In the genomic region with DNA sequence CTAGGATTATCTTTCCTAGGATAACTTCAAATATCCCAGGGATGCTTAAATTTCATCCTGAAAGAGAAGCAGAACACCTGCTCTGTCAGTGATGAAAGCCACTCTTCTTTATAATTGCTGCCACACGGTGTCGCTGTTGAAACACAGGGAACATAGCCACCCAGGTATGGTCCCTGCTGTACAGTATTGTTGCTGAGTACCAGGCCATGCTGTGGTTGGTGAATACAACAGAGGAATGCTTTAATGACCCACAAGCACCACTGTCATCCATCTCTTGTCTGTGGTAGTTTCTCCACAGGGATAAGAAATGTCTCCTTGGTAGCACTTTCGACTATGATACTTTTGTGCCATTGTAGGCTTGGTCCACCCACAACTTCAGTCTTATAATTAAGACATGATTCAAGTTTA, we compare ENCODE assay signal across 8 cellular contexts.
DNase-seq lines count a peak whose midpoint lies in the region; ATAC-seq and TF ChIP-seq lines count a peak whose summit lies in the region.

No MANE protein-coding gene starts in this region.

- TF ChIP-seq EP300 in gastroesophageal sphincter (IDR thresholded peaks at IDR 0.05): no peak

- H3K9me3 ChIP-seq in gastroesophageal sphincter (no peaks in the 10 kb centered on the region), parathyroid adenoma (ENCODE audit: control insufficient read depth, low read length) (no peaks in the 10 kb centered on the region), upper lobe of right lung (no peaks in the 10 kb centered on the region)

- POLR2A ChIA-PET in RWPE1 (lab: Yijun Ruan, JAX; ENCODE audit: low non-redundant PET): no interaction called here

- ATAC-seq in GM21390 (IDR thresholded peaks at IDR 0.05; ENCODE audit: unreplicated experiment): peak; percentile 75
- no peak for ATAC-seq in gastroesophageal sphincter
- ATAC-seq in upper lobe of right lung: peak; percentile 96

- CTCF ChIA-PET in RWPE1 (lab: Yijun Ruan, JAX): interaction anchor here (1.3 to 2.6 kb wide), 2 partner anchors 115 to 211 kb away, joined by 4 to 13 read pairs; no protein-coding TSS in a partner anchor

- 27 to 44% methylated on average over 2 to 3 of the region's 3 CpGs for WGBS in gastroesophageal sphincter (ENCODE audit: low coverage in 1 of 2), 2 donors

- H3K79me2 ChIP-seq in KMS-11 (ENCODE audit: insufficient read depth, low read depth) (no peaks in the 10 kb centered on the region), parathyroid adenoma (no peaks in the 10 kb centered on the region)

- TF ChIP-seq CTCF in KMS-11 (conservative IDR thresholded peaks at IDR 0.05; ENCODE audit: low read depth, low read length): peak; percentile 91
- peak; percentile 90 for TF ChIP-seq CTCF in RWPE1 (conservative IDR thresholded peaks at IDR 0.05; ENCODE audit: low read depth)
- peak; percentile 51 to 79 (median 64) for TF ChIP-seq CTCF in gastroesophageal sphincter (IDR thresholded peaks at IDR 0.05)
- peak; percentile 76 for TF ChIP-seq CTCF in parathyroid adenoma (IDR thresholded peaks at IDR 0.05)
- peak; percentile 82 for TF ChIP-seq CTCF in upper lobe of right lung (IDR thresholded peaks at IDR 0.05)

- no peak for TF ChIP-seq POLR2A in gastroesophageal sphincter (IDR thresholded peaks at IDR 0.05)

- DNase-seq in DMS114 treated with DMSO at 0.1 percent for 48 hours (lab: John Stamatoyannopoulos, UW; ENCODE audit: unreplicated experiment) (peak; percentile 27), RWPE1 (ENCODE audit: low spot score) (peak; percentile 70), upper lobe of right lung (no peak)
- DNase-seq in activated T-helper 9 cell treated with anti-CD3 and anti-CD28 coated beads, Interleukin-2, amount 50 U/mL, for 16 hours (ENCODE audit: low read depth): peak; percentile 43

- H3K36me3 ChIP-seq in KMS-11 (ENCODE audit: insufficient read depth) (no peaks in the 10 kb centered on the region), gastroesophageal sphincter (no peaks in the 10 kb centered on the region), parathyroid adenoma (ENCODE audit: control insufficient read depth, insufficient read depth, low read length) (no peaks in the 10 kb centered on the region), upper lobe of right lung (no peaks in the 10 kb centered on the region)

- intact Hi-C loops in upper lobe of right lung (cut with DNase I): no loop called here

- no peaks in the 10 kb centered on the region for H3K27me3 ChIP-seq in KMS-11 (ENCODE audit: insufficient read depth, low read depth)
- peaks cover 6% of the 10 kb centered on the region for H3K27me3 ChIP-seq in gastroesophageal sphincter
- H3K27me3 ChIP-seq in parathyroid adenoma (ENCODE audit: control insufficient read depth, insufficient read depth, low read length): no peaks in the 10 kb centered on the region
- no peaks in the 10 kb centered on the region for H3K27me3 ChIP-seq in upper lobe of right lung

- H2AFZ ChIP-seq in KMS-11 (ENCODE audit: low read depth) (no peak overlapping the region), parathyroid adenoma (no peak overlapping the region)

- no peaks in the 10 kb centered on the region for H4K20me1 ChIP-seq in KMS-11 (ENCODE audit: insufficient read depth)

- H3K4me2 ChIP-seq in KMS-11 (no peak overlapping the region), parathyroid adenoma (ENCODE audit: low read length) (no peak overlapping the region)

- H3K27ac ChIP-seq in KMS-11 (no peak overlapping the region), RWPE1 (no peak overlapping the region), gastroesophageal sphincter (no peak overlapping the region), parathyroid adenoma (no peak overlapping the region), upper lobe of right lung (no peak overlapping the region)

- no peak overlapping the region for H3K9ac ChIP-seq in KMS-11
- H3K9ac ChIP-seq in parathyroid adenoma: no peak overlapping the region

- H3K4me3 ChIP-seq in KMS-11 (IDR thresholded peaks at IDR 0.05; ENCODE audit: insufficient read depth, low read depth, low read length): no peak overlapping the region
- no peak overlapping the region for H3K4me3 ChIP-seq in gastroesophageal sphincter
- no peak overlapping the region for H3K4me3 ChIP-seq in parathyroid adenoma (ENCODE audit: low read depth, low read length)
- no peak overlapping the region for H3K4me3 ChIP-seq in upper lobe of right lung

- H3K4me1 ChIP-seq in KMS-11 (ENCODE audit: low read depth, poor library complexity, severe bottlenecking): no peaks in the 10 kb centered on the region
- H3K4me1 ChIP-seq in gastroesophageal sphincter: peaks cover 0 to 3% (median 0%) of the 10 kb centered on the region in 3 donors
- H3K4me1 ChIP-seq in parathyroid adenoma: no peaks in the 10 kb centered on the region
- no peaks in the 10 kb centered on the region for H3K4me1 ChIP-seq in upper lobe of right lung
